Comparison of ENCODE assay signal across 1 cellular context in the genomic region with DNA sequence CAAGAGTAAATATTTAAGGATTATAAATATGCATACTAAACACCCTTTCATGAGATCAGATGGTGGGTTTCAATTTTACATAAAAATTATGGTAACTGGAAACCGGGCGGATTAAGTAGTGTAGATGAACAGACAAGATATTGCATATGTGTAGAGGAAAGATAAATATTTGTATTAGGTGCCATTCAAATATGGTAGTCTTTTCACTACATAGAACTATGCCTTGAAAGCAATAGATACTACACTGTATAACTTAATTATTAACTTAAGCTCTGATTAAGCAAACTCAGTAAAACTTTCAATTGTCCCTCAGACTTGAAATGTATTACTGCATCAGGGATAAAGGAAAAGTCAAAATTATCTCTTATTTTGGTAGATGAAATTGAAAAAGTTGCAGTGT.
TF ChIP-seq lines count a peak whose summit lies in the region.

No MANE protein-coding gene starts in this region.

TF ChIP-seq in WTC11, 78 proteins besides CTCF, POLR2A, EP300 and RAD21 (continued from another document):
- TF ChIP-seq, protein P1, sequence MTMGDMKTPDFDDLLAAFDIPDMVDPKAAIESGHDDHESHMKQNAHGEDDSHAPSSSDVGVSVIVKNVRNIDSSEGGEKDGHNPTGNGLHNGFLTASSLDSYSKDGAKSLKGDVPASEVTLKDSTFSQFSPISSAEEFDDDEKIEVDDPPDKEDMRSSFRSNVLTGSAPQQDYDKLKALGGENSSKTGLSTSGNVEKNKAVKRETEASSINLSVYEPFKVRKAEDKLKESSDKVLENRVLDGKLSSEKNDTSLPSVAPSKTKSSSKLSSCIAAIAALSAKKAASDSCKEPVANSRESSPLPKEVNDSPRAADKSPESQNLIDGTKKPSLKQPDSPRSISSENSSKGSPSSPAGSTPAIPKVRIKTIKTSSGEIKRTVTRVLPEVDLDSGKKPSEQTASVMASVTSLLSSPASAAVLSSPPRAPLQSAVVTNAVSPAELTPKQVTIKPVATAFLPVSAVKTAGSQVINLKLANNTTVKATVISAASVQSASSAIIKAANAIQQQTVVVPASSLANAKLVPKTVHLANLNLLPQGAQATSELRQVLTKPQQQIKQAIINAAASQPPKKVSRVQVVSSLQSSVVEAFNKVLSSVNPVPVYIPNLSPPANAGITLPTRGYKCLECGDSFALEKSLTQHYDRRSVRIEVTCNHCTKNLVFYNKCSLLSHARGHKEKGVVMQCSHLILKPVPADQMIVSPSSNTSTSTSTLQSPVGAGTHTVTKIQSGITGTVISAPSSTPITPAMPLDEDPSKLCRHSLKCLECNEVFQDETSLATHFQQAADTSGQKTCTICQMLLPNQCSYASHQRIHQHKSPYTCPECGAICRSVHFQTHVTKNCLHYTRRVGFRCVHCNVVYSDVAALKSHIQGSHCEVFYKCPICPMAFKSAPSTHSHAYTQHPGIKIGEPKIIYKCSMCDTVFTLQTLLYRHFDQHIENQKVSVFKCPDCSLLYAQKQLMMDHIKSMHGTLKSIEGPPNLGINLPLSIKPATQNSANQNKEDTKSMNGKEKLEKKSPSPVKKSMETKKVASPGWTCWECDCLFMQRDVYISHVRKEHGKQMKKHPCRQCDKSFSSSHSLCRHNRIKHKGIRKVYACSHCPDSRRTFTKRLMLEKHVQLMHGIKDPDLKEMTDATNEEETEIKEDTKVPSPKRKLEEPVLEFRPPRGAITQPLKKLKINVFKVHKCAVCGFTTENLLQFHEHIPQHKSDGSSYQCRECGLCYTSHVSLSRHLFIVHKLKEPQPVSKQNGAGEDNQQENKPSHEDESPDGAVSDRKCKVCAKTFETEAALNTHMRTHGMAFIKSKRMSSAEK (CRISPR knock-in tag; IDR thresholded peaks at IDR 0.05; ENCODE audit: borderline replicate concordance) = no peak
- TF ChIP-seq, protein P2, sequence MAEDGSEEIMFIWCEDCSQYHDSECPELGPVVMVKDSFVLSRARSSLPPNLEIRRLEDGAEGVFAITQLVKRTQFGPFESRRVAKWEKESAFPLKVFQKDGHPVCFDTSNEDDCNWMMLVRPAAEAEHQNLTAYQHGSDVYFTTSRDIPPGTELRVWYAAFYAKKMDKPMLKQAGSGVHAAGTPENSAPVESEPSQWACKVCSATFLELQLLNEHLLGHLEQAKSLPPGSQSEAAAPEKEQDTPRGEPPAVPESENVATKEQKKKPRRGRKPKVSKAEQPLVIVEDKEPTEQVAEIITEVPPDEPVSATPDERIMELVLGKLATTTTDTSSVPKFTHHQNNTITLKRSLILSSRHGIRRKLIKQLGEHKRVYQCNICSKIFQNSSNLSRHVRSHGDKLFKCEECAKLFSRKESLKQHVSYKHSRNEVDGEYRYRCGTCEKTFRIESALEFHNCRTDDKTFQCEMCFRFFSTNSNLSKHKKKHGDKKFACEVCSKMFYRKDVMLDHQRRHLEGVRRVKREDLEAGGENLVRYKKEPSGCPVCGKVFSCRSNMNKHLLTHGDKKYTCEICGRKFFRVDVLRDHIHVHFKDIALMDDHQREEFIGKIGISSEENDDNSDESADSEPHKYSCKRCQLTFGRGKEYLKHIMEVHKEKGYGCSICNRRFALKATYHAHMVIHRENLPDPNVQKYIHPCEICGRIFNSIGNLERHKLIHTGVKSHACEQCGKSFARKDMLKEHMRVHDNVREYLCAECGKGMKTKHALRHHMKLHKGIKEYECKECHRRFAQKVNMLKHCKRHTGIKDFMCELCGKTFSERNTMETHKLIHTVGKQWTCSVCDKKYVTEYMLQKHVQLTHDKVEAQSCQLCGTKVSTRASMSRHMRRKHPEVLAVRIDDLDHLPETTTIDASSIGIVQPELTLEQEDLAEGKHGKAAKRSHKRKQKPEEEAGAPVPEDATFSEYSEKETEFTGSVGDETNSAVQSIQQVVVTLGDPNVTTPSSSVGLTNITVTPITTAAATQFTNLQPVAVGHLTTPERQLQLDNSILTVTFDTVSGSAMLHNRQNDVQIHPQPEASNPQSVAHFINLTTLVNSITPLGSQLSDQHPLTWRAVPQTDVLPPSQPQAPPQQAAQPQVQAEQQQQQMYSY (CRISPR knock-in tag; IDR thresholded peaks at IDR 0.05) = no peak
